In the genomic region with DNA sequence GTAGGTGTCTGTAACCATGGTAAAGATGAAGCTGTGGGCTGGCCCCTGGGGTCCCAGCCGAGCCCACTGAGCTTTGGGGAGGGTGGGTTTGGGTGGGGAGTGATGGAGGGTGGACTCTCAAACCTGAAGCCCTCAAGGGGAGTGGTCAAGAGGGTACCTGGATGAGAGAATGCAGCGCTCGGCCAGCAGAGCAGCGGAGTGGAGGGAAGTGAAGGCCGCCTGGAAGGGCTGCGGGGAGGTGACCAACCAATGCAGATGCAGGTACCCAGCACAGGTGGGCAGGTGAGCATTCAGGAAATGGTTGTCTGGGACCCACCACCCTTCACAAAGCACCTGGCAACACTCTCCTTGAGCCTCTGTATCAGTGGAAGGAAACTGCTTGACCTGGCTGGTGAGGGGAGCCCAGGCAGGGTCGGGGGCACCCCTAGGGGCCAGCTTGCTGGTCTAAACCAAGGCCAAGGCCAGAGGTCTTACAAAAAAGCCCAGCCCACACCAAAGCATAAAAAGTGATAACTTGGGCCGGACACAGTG, we compare ENCODE assay signal across 37 cellular contexts. TPM values are rescaled to one million over a fixed set of nuclear protein-coding genes. Genes with fewer than 3 reads are reported as not detected.
"Had no signal": no experiment of that assay in that cellular context is flagged by ENCODE, and none has a peak within 500 bp of the region (broad histone marks: within the 10 kb centered on the region; RNA-seq: fewer than 3 reads in every experiment).

No MANE protein-coding gene starts in this region.

- DNase-seq: activated CD4-positive, alpha-beta memory T cell treated with anti-CD3 and anti-CD28 coated beads, Interleukin-2, amount 10 ng/mL, durations not matched to agents 7 days and 5 days; activated CD4-positive, alpha-beta T cell treated with anti-CD3 and anti-CD28 coated beads for 1 hour; activated CD4-positive, alpha-beta T cell treated with anti-CD3 and anti-CD28 coated beads for 36 hours; activated CD4-positive, alpha-beta T cell treated with anti-CD3 and anti-CD28 coated beads for 48 hours; activated CD4-positive, alpha-beta T cell treated with anti-CD3 and anti-CD28 coated beads, Interleukin-2, amount 10 ng/mL, durations not matched to agents 7 days and 5 days; activated CD4-positive, alpha-beta T cell treated with anti-CD3 and anti-CD28 coated beads, Interleukin-2, amount 50 U/mL, for 48 hours; activated CD4-positive, CD25-positive, alpha-beta regulatory T cell; activated CD8-positive, alpha-beta memory T cell treated with anti-CD3 and anti-CD28 coated beads for 24 hours; activated CD8-positive, alpha-beta memory T cell treated with anti-CD3 and anti-CD28 coated beads, Interleukin-2, amount 10 ng/mL, durations not matched to agents 7 days and 5 days; activated CD8-positive, alpha-beta memory T cell treated with anti-CD3 and anti-CD28 coated beads, Interleukin-2, amount 50 U/mL, for 48 hours; activated CD8-positive, alpha-beta T cell treated with anti-CD3 and anti-CD28 coated beads, Interleukin-2, amount 10 ng/mL, durations not matched to agents 7 days and 5 days; activated effector memory CD4-positive, alpha-beta T cell treated with Interleukin-2 at 50 U/mL for 16 hours; activated gamma-delta T cell; activated naive CD4-positive, alpha-beta T cell treated with anti-CD3 and anti-CD28 coated beads, Interleukin-2, amount 50 U/mL, for 16 hours; activated naive CD4-positive, alpha-beta T cell treated with Interleukin-2 at 50 U/mL for 16 hours; activated naive CD8-positive, alpha-beta T cell treated with anti-CD3 and anti-CD28 coated beads for 36 hours; activated T-cell treated with anti-CD3 and anti-CD28 coated beads, Interleukin-2, amount 50 U/mL, for 24 hours; activated T-cell treated with anti-CD3 and anti-CD28 coated beads, Interleukin-2, amount 50 U/mL, for 48 hours; adrenal gland; amniotic stem cell; caudate nucleus; T-helper 1 cell; T-helper 2 cell; T-helper 9 cell; WERI-Rb-1 had no signal

- H3K4me1 Mint-ChIP-seq: activated CD4-positive, alpha-beta memory T cell treated with anti-CD3 and anti-CD28 coated beads, Interleukin-2, amount 10 ng/mL, durations not matched to agents 7 days and 5 days; activated CD4-positive, alpha-beta T cell treated with anti-CD3 and anti-CD28 coated beads, Interleukin-2, amount 10 ng/mL, durations not matched to agents 7 days and 5 days; activated CD8-positive, alpha-beta memory T cell treated with anti-CD3 and anti-CD28 coated beads, Interleukin-2, amount 10 ng/mL, durations not matched to agents 7 days and 5 days; central memory CD8-positive, alpha-beta T cell; WTC11 had no signal

- H3K4me1 ChIP-seq: adrenal gland, ascending aorta had no signal

- H3K4me3 ChIP-seq: adrenal gland, ascending aorta, cardiac muscle cell had no signal

- H3K4me3 Mint-ChIP-seq: activated CD4-positive, alpha-beta memory T cell treated with anti-CD3 and anti-CD28 coated beads, Interleukin-2, amount 10 ng/mL, durations not matched to agents 7 days and 5 days; activated CD4-positive, alpha-beta T cell treated with anti-CD3 and anti-CD28 coated beads for 36 hours; activated CD4-positive, alpha-beta T cell treated with anti-CD3 and anti-CD28 coated beads, Interleukin-2, amount 10 ng/mL, durations not matched to agents 7 days and 5 days; activated CD8-positive, alpha-beta memory T cell treated with anti-CD3 and anti-CD28 coated beads, Interleukin-2, amount 10 ng/mL, durations not matched to agents 7 days and 5 days; activated CD8-positive, alpha-beta T cell treated with anti-CD3 and anti-CD28 coated beads, Interleukin-2, amount 10 ng/mL, durations not matched to agents 7 days and 5 days; activated naive CD8-positive, alpha-beta T cell treated with anti-CD3 and anti-CD28 coated beads for 36 hours; activated T-cell treated with anti-CD3 and anti-CD28 coated beads, Interleukin-2, amount 50 U/mL, for 24 hours; brain; central memory CD8-positive, alpha-beta T cell; T-helper 1 cell treated with Interleukin-12 subunit alpha and Interleukin-12 subunit beta and Interleukin-4 antibody, amounts not matched to agents 30 μg/mL and 1 μg/mL, for 36 hours; T-helper 2 cell treated with Interferon-gamma antibody and Interleukin-4, amounts not matched to agents 5 μg/mL and 100 μg/mL, for 36 hours; WTC11 had no signal

- H3K27me3 ChIP-seq: adrenal gland, ascending aorta, cardiac muscle cell had no signal

- H3K9me3 Mint-ChIP-seq: activated CD4-positive, alpha-beta memory T cell treated with anti-CD3 and anti-CD28 coated beads, Interleukin-2, amount 10 ng/mL, durations not matched to agents 7 days and 5 days; activated CD4-positive, alpha-beta T cell treated with anti-CD3 and anti-CD28 coated beads, Interleukin-2, amount 10 ng/mL, durations not matched to agents 7 days and 5 days; activated naive CD4-positive, alpha-beta T cell treated with anti-CD3 and anti-CD28 coated beads, Interleukin-2, amount 50 U/mL, for 72 hours; activated naive CD8-positive, alpha-beta T cell treated with anti-CD3 and anti-CD28 coated beads for 36 hours; activated T-cell treated with anti-CD3 and anti-CD28 coated beads, Interleukin-2, amount 50 U/mL, for 24 hours; activated T-helper 2 cell treated with anti-CD3 and anti-CD28 coated beads, Interferon-gamma antibody, Interleukin-2, Interleukin-4, amounts not matched to agents 10 μg/mL and 5 μg/mL and 100 μg/mL, durations not matched to agents 14 hours and 24 hours and 36 hours; brain; central memory CD8-positive, alpha-beta T cell; T-helper 1 cell treated with Interleukin-12 subunit alpha and Interleukin-12 subunit beta and Interleukin-4 antibody, amounts not matched to agents 30 μg/mL and 1 μg/mL, for 36 hours; T-helper 2 cell treated with Interferon-gamma antibody and Interleukin-4, amounts not matched to agents 5 μg/mL and 100 μg/mL, for 36 hours; WTC11 had no signal

- H3K36me3 Mint-ChIP-seq: activated CD8-positive, alpha-beta memory T cell treated with anti-CD3 and anti-CD28 coated beads, Interleukin-2, amount 10 ng/mL, durations not matched to agents 7 days and 5 days; activated naive CD4-positive, alpha-beta T cell treated with anti-CD3 and anti-CD28 coated beads, Interleukin-2, amount 50 U/mL, for 72 hours; activated naive CD8-positive, alpha-beta T cell treated with anti-CD3 and anti-CD28 coated beads for 36 hours; brain; WTC11 had no signal

- H3K36me3 ChIP-seq: adrenal gland, ascending aorta, cardiac muscle cell, WERI-Rb-1 had no signal

- ATAC-seq: activated CD4-positive, alpha-beta T cell treated with anti-CD3 and anti-CD28 coated beads for 36 hours; activated CD4-positive, CD25-positive, alpha-beta regulatory T cell treated with anti-CD3 and anti-CD28 coated beads, Interleukin-2, amount 50 U/mL, for 24 hours; activated CD8-positive, alpha-beta memory T cell treated with anti-CD3 and anti-CD28 coated beads, Interleukin-2, amount 10 ng/mL, durations not matched to agents 7 days and 5 days; activated CD8-positive, alpha-beta T cell treated with anti-CD3 and anti-CD28 coated beads, Interleukin-2, amount 10 ng/mL, durations not matched to agents 7 days and 5 days; activated naive CD4-positive, alpha-beta T cell treated with anti-CD3 and anti-CD28 coated beads, Interleukin-2, amount 50 U/mL, for 72 hours; WTC11 had no signal

- H3K27ac ChIP-seq: adrenal gland, ascending aorta, cardiac muscle cell, WERI-Rb-1 had no signal

- H3K27ac Mint-ChIP-seq: activated CD4-positive, alpha-beta memory T cell treated with anti-CD3 and anti-CD28 coated beads, Interleukin-2, amount 10 ng/mL, durations not matched to agents 7 days and 5 days; activated CD4-positive, alpha-beta T cell treated with anti-CD3 and anti-CD28 coated beads for 36 hours; activated CD4-positive, alpha-beta T cell treated with anti-CD3 and anti-CD28 coated beads, Interleukin-2, amount 10 ng/mL, durations not matched to agents 7 days and 5 days; activated CD8-positive, alpha-beta memory T cell treated with anti-CD3 and anti-CD28 coated beads, Interleukin-2, amount 10 ng/mL, durations not matched to agents 7 days and 5 days; activated CD8-positive, alpha-beta T cell treated with anti-CD3 and anti-CD28 coated beads, Interleukin-2, amount 10 ng/mL, durations not matched to agents 7 days and 5 days; activated naive CD4-positive, alpha-beta T cell treated with anti-CD3 and anti-CD28 coated beads, Interleukin-2, amount 50 U/mL, for 72 hours; activated naive CD8-positive, alpha-beta T cell treated with anti-CD3 and anti-CD28 coated beads for 36 hours; activated T-cell treated with anti-CD3 and anti-CD28 coated beads, Interleukin-2, amount 50 U/mL, for 24 hours; activated T-helper 2 cell treated with anti-CD3 and anti-CD28 coated beads, Interferon-gamma antibody, Interleukin-2, Interleukin-4, amounts not matched to agents 10 μg/mL and 5 μg/mL and 100 μg/mL, durations not matched to agents 14 hours and 24 hours and 36 hours; brain; T-helper 1 cell treated with Interleukin-12 subunit alpha and Interleukin-12 subunit beta and Interleukin-4 antibody, amounts not matched to agents 30 μg/mL and 1 μg/mL, for 36 hours; T-helper 2 cell treated with Interferon-gamma antibody and Interleukin-4, amounts not matched to agents 5 μg/mL and 100 μg/mL, for 36 hours; WTC11 had no signal

- FAIRE-seq: bronchial epithelial cell, TTC549 had no signal

- H3K9me3 ChIP-seq: adrenal gland, ascending aorta had no signal

- H3K27me3 Mint-ChIP-seq: activated CD4-positive, alpha-beta T cell treated with anti-CD3 and anti-CD28 coated beads for 36 hours; activated naive CD8-positive, alpha-beta T cell treated with anti-CD3 and anti-CD28 coated beads for 36 hours; activated T-cell treated with anti-CD3 and anti-CD28 coated beads, Interleukin-2, amount 50 U/mL, for 24 hours had no signal

RNA-seq across cellular contexts. Expression of gene SLC5A10, which starts 3.4 kb away (rescaled TPM):
- total RNA-seq: activated CD4-positive, alpha-beta memory T cell treated with anti-CD3 and anti-CD28 coated beads, Interleukin-2, amount 10 ng/mL, durations not matched to agents 7 days and 5 days; activated CD4-positive, alpha-beta T cell treated with anti-CD3 and anti-CD28 coated beads for 36 hours; activated CD4-positive, alpha-beta T cell treated with anti-CD3 and anti-CD28 coated beads, Interleukin-2, amount 10 ng/mL, durations not matched to agents 7 days and 5 days; activated CD8-positive, alpha-beta memory T cell treated with anti-CD3 and anti-CD28 coated beads, Interleukin-2, amount 10 ng/mL, durations not matched to agents 7 days and 5 days; activated CD8-positive, alpha-beta T cell treated with anti-CD3 and anti-CD28 coated beads, Interleukin-2, amount 10 ng/mL, durations not matched to agents 7 days and 5 days; activated naive CD4-positive, alpha-beta T cell treated with anti-CD3 and anti-CD28 coated beads, Interleukin-2, amount 50 U/mL, for 72 hours; activated naive CD8-positive, alpha-beta T cell treated with anti-CD3 and anti-CD28 coated beads for 36 hours; activated T-helper 2 cell treated with anti-CD3 and anti-CD28 coated beads, Interferon-gamma antibody, Interleukin-2, Interleukin-4, amounts not matched to agents 10 μg/mL and 5 μg/mL and 100 μg/mL, durations not matched to agents 14 hours and 24 hours and 36 hours; ascending aorta; bronchial epithelial cell; WTC11 had no signal
- polyA plus RNA-seq: cardiac muscle cell had no signal
